ENCODE assay signal across 1 cellular context in genomic region chr3:128841926-128842920, GRCh38.
TF ChIP-seq lines count a peak whose summit lies in the region.

No MANE protein-coding gene starts in this region.

TF ChIP-seq in HepG2, 621 proteins besides CTCF, POLR2A, EP300 and RAD21 (continued from another document):
- TF ChIP-seq ELK4 (CRISPR knock-in tag; IDR thresholded peaks at IDR 0.05; ENCODE audit: borderline replicate concordance) (no peak), JDP2 (CRISPR knock-in tag; IDR thresholded peaks at IDR 0.05; ENCODE audit: borderline replicate concordance) (no peak), ZNF354B (CRISPR knock-in tag; IDR thresholded peaks at IDR 0.05) (no peak), JUNB (CRISPR knock-in tag; IDR thresholded peaks at IDR 0.05; ENCODE audit: borderline replicate concordance) (no peak), MAFF (IDR thresholded peaks at IDR 0.05; ENCODE audit: low read depth, low read length) (peak; percentile 78), MAFK (conservative IDR thresholded peaks at IDR 0.05 in 1 of 2, IDR thresholded peaks at IDR 0.05 in 1 of 2; ENCODE audit: low read length in 2 of 2) (peak; percentile 85), RNF219 (CRISPR knock-in tag; IDR thresholded peaks at IDR 0.05) (no peak), LBX2 (CRISPR knock-in tag; IDR thresholded peaks at IDR 0.05; ENCODE audit: borderline replicate concordance) (no peak)
